In genomic region chr10:101131962-101132635, GRCh38 we compare ENCODE assay signal across 13 cellular contexts. TPM values are rescaled to one million over a fixed set of nuclear protein-coding genes. Genes with fewer than 3 reads are reported as not detected.
A peak's percentile ranks its signal among the peaks of the same experiment; 100 is the strongest.
DNase-seq lines count a peak whose midpoint lies in the region; ATAC-seq, FAIRE-seq and TF ChIP-seq lines count a peak whose summit lies in the region.
"Had no signal": no experiment of that assay in that cellular context is flagged by ENCODE, and none has a peak within 500 bp of the region (broad histone marks: within the 10 kb centered on the region; RNA-seq: fewer than 3 reads in every experiment).

No MANE protein-coding gene starts in this region.

- H3K36me3 ChIP-seq in HEK293 (ENCODE audit: control insufficient read depth in 2 of 2, insufficient read depth in 1 of 2, low read length in 2 of 2): no peaks in the 10 kb centered on the region
- H3K36me3 ChIP-seq in endothelial cell of umbilical vein (ENCODE audit: control insufficient read depth in 2 of 2, extremely low read depth in 1 of 2, insufficient read depth in 2 of 2, low read length in 2 of 2): no peaks in the 10 kb centered on the region
- no peaks in the 10 kb centered on the region for H3K36me3 ChIP-seq in osteoblast (ENCODE audit: insufficient read depth, low read length)
- no peaks in the 10 kb centered on the region for H3K36me3 ChIP-seq in Peyer's patch
- H3K36me3 ChIP-seq: SJCRH30 had no signal

- H3K4me1 ChIP-seq in HEK293 (ENCODE audit: control insufficient read depth, insufficient read depth, low read length) (peaks cover 17% of the 10 kb centered on the region), endothelial cell of umbilical vein (ENCODE audit: control insufficient read depth, extremely low read depth, insufficient read depth, low read length) (peaks cover 4% of the 10 kb centered on the region), osteoblast (ENCODE audit: insufficient read depth, low read length) (no peaks in the 10 kb centered on the region), Peyer's patch (peaks cover 0 to 39% (median 9%) of the 10 kb centered on the region in 4 donors)
- H3K4me1 ChIP-seq: SJCRH30 had no signal

- no peak overlapping the region for H3K9ac ChIP-seq in endothelial cell of umbilical vein (replicated peaks; ENCODE audit: extremely low read depth, insufficient read depth, low read length)

- POLR2A ChIA-PET in HEK293 (lab: Yijun Ruan, JAX) (interaction anchor here (1.2 to 1.5 kb wide), 2 partner anchors 37 to 89 kb away, joined by 4 to 6 read pairs; no protein-coding TSS in a partner anchor), endothelial cell of umbilical vein (lab: Charles Lee) (interaction anchor here (0.6 kb wide), 1 partner anchor 146 kb away, joined by 3 read pairs; no protein-coding TSS in a partner anchor)

- peak; percentile 57 for DNase-seq in NCI-H510A treated with DMSO at 0.1 percent for 48 hours (lab: John Stamatoyannopoulos, UW)
- no peak for DNase-seq in NCI-H510A (lab: John Stamatoyannopoulos, UW)
- no peak for DNase-seq in endothelial cell of umbilical vein (ENCODE audit: low read depth, low spot score)
- peak; percentile 74 for DNase-seq in osteoblast (ENCODE audit: insufficient read length, low spot score, missing footprints)
- no peak for DNase-seq in Peyer's patch
- DNase-seq in NCI-H146 treated with DMSO at 0.1 percent for 48 hours (lab: John Stamatoyannopoulos, UW; ENCODE audit: unreplicated experiment): no peak
- DNase-seq: SJCRH30; stimulated activated CD4-positive, alpha-beta T cell treated with anti-CD3 and anti-CD28 coated beads, Interleukin-2, amount 100 ng/mL, for 48 hours had no signal

- ATAC-seq in GM18505 (IDR thresholded peaks at IDR 0.05; ENCODE audit: unreplicated experiment): no peak

- no peak for TF ChIP-seq POLR2A in endothelial cell of umbilical vein (IDR thresholded peaks at IDR 0.05; ENCODE audit: low read depth, low read length)
- no peak for TF ChIP-seq POLR2A in GM18505 (IDR thresholded peaks at IDR 0.05; ENCODE audit: borderline replicate concordance, extremely low read depth, insufficient read depth, insufficient read length)
- no peak for TF ChIP-seq POLR2A in Peyer's patch (IDR thresholded peaks at IDR 0.05)

- H3K4me2 ChIP-seq in endothelial cell of umbilical vein (ENCODE audit: insufficient read depth, low read length) (no peak overlapping the region), osteoblast (ENCODE audit: insufficient read depth, low read length) (no peak overlapping the region)

- H3K79me2 ChIP-seq in endothelial cell of umbilical vein (ENCODE audit: control insufficient read depth, insufficient read depth, low read length): no peaks in the 10 kb centered on the region
- H3K79me2 ChIP-seq in osteoblast (ENCODE audit: insufficient read depth, low read length): no peaks in the 10 kb centered on the region

- FAIRE-seq in endothelial cell of umbilical vein (lab: Jason Lieb, UNC): no peak

- H3K27ac ChIP-seq in HEK293 (ENCODE audit: extremely low read depth, low read depth, low read length): peak overlapping the region; percentile 87; the same call in 1 of the 2 replicates
- H3K27ac ChIP-seq in endothelial cell of umbilical vein (ENCODE audit: insufficient read depth, low read depth, low read length): no peak overlapping the region
- H3K27ac ChIP-seq in osteoblast (ENCODE audit: low read depth, low read length): no peak overlapping the region
- no peak overlapping the region for H3K27ac ChIP-seq in Peyer's patch
- H3K27ac ChIP-seq: SJCRH30 had no signal

- H3K27me3 ChIP-seq in endothelial cell of umbilical vein (ENCODE audit: control insufficient read depth in 2 of 2, insufficient read depth in 2 of 2, low read length in 2 of 2): peaks cover 90 to 99% of the 10 kb centered on the region in 2 experiments
- peaks cover 98% of the 10 kb centered on the region for H3K27me3 ChIP-seq in osteoblast (ENCODE audit: insufficient read depth, low read length)
- H3K27me3 ChIP-seq in Peyer's patch: peaks cover 0 to 74% of the 10 kb centered on the region in 2 donors

- intact Hi-C loops in endothelial cell of umbilical vein (cut with micrococcal nuclease): no loop called here

- TF ChIP-seq CTCF in HEK293 (tag by site-specific recombination; IDR thresholded peaks at IDR 0.05): no peak
- TF ChIP-seq CTCF in endothelial cell of umbilical vein (IDR thresholded peaks at IDR 0.05; ENCODE audit: extremely low read depth in 1 of 2, insufficient read depth in 1 of 2, low read depth in 1 of 2, low read length in 2 of 2): no peak
- TF ChIP-seq CTCF in osteoblast (IDR thresholded peaks at IDR 0.05; ENCODE audit: extremely low read depth, low read depth, low read length): no peak
- TF ChIP-seq CTCF in Peyer's patch (IDR thresholded peaks at IDR 0.05): no peak

- no peak overlapping the region for H2AFZ ChIP-seq in endothelial cell of umbilical vein (ENCODE audit: low read depth, low read length)
- H2AFZ ChIP-seq in osteoblast (ENCODE audit: low read length): no peak overlapping the region

- CTCF ChIA-PET in HEK293 (lab: Yijun Ruan, JAX): interaction anchor here (0.6 to 19.6 kb wide), 7 partner anchors 9 to 748 kb away, joined by 3 to 506 read pairs (median 4); partner anchors contain the start of gene KAZALD1
- CTCF ChIA-PET in endothelial cell of umbilical vein (lab: Charles Lee): interaction anchor here (1.1 to 3.2 kb wide), 4 partner anchors 10 to 82 kb away, joined by 3 to 25 read pairs (median 6); no protein-coding TSS in a partner anchor

- H3K9me3 ChIP-seq in HEK293 (ENCODE audit: control insufficient read depth, insufficient read depth, low read depth, low read length) (no peaks in the 10 kb centered on the region), endothelial cell of umbilical vein (replicated peaks; ENCODE audit: control insufficient read depth, insufficient read depth, low read length) (no peaks in the 10 kb centered on the region), osteoblast (ENCODE audit: low read depth, low read length) (no peaks in the 10 kb centered on the region), Peyer's patch (no peaks in the 10 kb centered on the region)
- H3K9me3 ChIP-seq: SJCRH30 had no signal

- dilution Hi-C loops in endothelial cell of umbilical vein (cut with MboI; ENCODE audit: extremely low pct_ligation_motif_present, low sequenced_read_pairs): no loop called here

- BruUV-seq in endothelial cell of umbilical vein (replicated peaks; lab: Mats Ljungman, UMichigan): no TSS peak

- H4K20me1 ChIP-seq in endothelial cell of umbilical vein (replicated peaks; ENCODE audit: control insufficient read depth, extremely low read depth, insufficient read depth, low read length): no peaks in the 10 kb centered on the region
- no peaks in the 10 kb centered on the region for H4K20me1 ChIP-seq in osteoblast (ENCODE audit: insufficient read depth, low read length)

- H3K4me3 ChIP-seq in HEK293 (ENCODE audit: low read depth, low read length) (peak overlapping the region; percentile 51), endothelial cell of umbilical vein (replicated peaks in 1 of 3; ENCODE audit: insufficient read depth in 1 of 3, low read depth in 1 of 3, low read length in 3 of 3) (no peak overlapping the region), osteoblast (ENCODE audit: insufficient read depth, low read length) (no peak overlapping the region), Peyer's patch (peak overlapping the region in 2 of 4 donors; percentile 27 to 36)

- H3K9me1 ChIP-seq in endothelial cell of umbilical vein (replicated peaks; ENCODE audit: control insufficient read depth, extremely low read depth, insufficient read depth, low read length): no peaks in the 10 kb centered on the region

TF ChIP-seq in HEK293, 187 proteins besides CTCF, POLR2A, EP300 and RAD21 (continues in another document):
- TF ChIP-seq ZNF335 (tag by site-specific recombination; conservative IDR thresholded peaks at IDR 0.05): peak; percentile 91

TF ChIP-seq in endothelial cell of umbilical vein, 7 proteins besides CTCF, POLR2A, EP300 and RAD21:
- TF ChIP-seq EZH2 (IDR thresholded peaks at IDR 0.05; ENCODE audit: borderline replicate concordance, low read depth, low read length, severe bottlenecking): peak; percentile 63
- no peak for TF ChIP-seq MAX (IDR thresholded peaks at IDR 0.05; ENCODE audit: insufficient read depth, insufficient read length)

RNA-seq across cellular contexts. Expression of gene TLX1, which starts 1.0 kb away (rescaled TPM):
- not detected in 2 replicates for total RNA-seq in endothelial cell of umbilical vein
- polyA plus RNA-seq in endothelial cell of umbilical vein: 0.10 TPM in 1 of 2 replicates, not detected in the other
- 0.03 TPM in 2 replicates for polyA plus RNA-seq in endothelial cell of umbilical vein (2011; cell fraction: cytosol; rRNA removed)
- 0.07 TPM in 1 of 2 replicates, not detected in the other for polyA plus RNA-seq in endothelial cell of umbilical vein (2011; cell fraction: nucleus; rRNA removed)
- not detected in 2 replicates for polyA plus RNA-seq in endothelial cell of umbilical vein (2012)
- polyA minus RNA-seq in endothelial cell of umbilical vein: 0.44 TPM in 1 of 2 replicates, not detected in the other
- not detected for polyA minus RNA-seq in endothelial cell of umbilical vein (2011; cell fraction: cytosol; rRNA and poly(A)+ RNA removed)
- polyA minus RNA-seq in endothelial cell of umbilical vein (2011; cell fraction: nucleus; rRNA and poly(A)+ RNA removed): not detected in 2 replicates
- not detected in 2 replicates for total RNA-seq in osteoblast
- 1 to 10 TPM in 3 of 4 donors, not detected in 1; 1.6 to 4.8 (median 3.2) TPM for total RNA-seq in Peyer's patch
- total RNA-seq: A172; activated CD8-positive, alpha-beta memory T cell treated with anti-CD3 and anti-CD28 coated beads for 36 hours; SJCRH30 had no signal
- polyA plus RNA-seq: esophagus had no signal

Comparison
In these comparisons a context has a peak if more than half of its experiments do, and no peak if none do; other contexts are left out.
1. DNase-seq: peak in NCI-H510A treated with DMSO at 0.1 percent for 48 hours (single experiment) and osteoblast (single experiment); none in NCI-H510A (single experiment), endothelial cell of umbilical vein (single experiment), Peyer's patch (0 of 3) and NCI-H146 treated with DMSO at 0.1 percent for 48 hours (single experiment).